ENCODE assay signal across 17 cellular contexts in the genomic region with DNA sequence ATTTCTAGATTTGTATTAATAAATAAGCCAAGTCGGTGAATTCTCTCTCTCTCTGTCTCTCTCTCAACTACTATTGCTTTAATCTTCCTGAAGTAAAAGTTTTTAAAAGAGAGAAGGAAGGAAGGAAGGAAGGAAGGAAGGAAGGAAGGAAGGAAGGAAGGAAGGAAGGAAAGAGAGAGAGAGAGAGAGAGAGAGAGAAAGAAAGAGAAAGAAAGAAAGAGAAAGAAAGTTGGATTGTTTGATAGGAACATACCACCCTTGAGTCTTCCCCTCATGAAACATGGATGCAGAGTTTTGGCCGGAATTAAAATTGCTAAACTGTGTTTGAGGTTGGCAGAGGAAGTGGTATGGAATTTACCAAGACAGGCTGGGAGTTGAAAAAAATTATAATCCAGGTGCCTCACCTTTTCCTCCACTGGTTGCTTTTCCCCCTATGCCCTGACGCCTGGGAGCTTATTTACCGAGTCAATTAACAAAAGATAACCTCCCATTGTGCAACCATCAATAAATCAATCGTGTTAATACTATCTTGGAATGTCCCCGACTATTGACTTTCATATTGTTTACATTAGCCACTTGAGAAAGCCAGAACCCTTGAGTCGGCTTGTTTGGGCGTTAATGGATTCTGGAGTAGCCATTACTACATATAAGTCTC.
A peak's percentile ranks its signal among the peaks of the same experiment; 100 is the strongest.
DNase-seq lines count a peak whose midpoint lies in the region; TF ChIP-seq lines count a peak whose summit lies in the region.
"Had no signal": no experiment of that assay in that cellular context is flagged by ENCODE, and none has a peak within 500 bp of the region (broad histone marks: within the 10 kb centered on the region; RNA-seq: fewer than 3 reads in every experiment).

No MANE protein-coding gene starts in this region.

- intact Hi-C loops in head of caudate nucleus (cut with DNase I): no loop called here

- CTCF ChIA-PET in HEK293 (lab: Yijun Ruan, JAX): no interaction called here

- peak; percentile 92 for DNase-seq in NCI-H187 treated with DMSO at 0.1 percent for 48 hours (lab: John Stamatoyannopoulos, UW)
- no peak for DNase-seq in trophoblast cell
- DNase-seq in head of caudate nucleus: no peak
- no peak for DNase-seq in activated gamma-delta T cell (lab: John Stamatoyannopoulos, UW)
- DNase-seq in NCI-H446 treated with DMSO at 0.1 percent for 48 hours (lab: John Stamatoyannopoulos, UW): no peak
- DNase-seq: activated CD4-positive, alpha-beta T cell treated with anti-CD3 and anti-CD28 coated beads, Interleukin-2, amount 50 U/mL, for 48 hours; activated gamma-delta T cell treated with Interleukin-2 at 50 U/mL for 16 hours; CD8-positive, alpha-beta T cell; DMS79; erythroblast; GOT3; KG1; posterior cingulate gyrus had no signal

- no CpG with 5 or more reads among the region's 8 CpGs for WGBS in trophoblast cell (ENCODE audit: extremely low coverage, insufficient coverage, insufficient read length)

- peak overlapping the region; percentile 89 for H2BK120ac ChIP-seq in trophoblast cell (ENCODE audit: insufficient read depth, low read length, poor library complexity)

- POLR2A ChIA-PET in HEK293 (lab: Yijun Ruan, JAX): no interaction called here

- peak overlapping the region; percentile 95 for H2BK12ac ChIP-seq in trophoblast cell (ENCODE audit: low read length)

- no peaks in the 10 kb centered on the region for H3K79me2 ChIP-seq in trophoblast cell (ENCODE audit: control insufficient read depth, insufficient read depth, low read length, poor library complexity)

- H3K9ac ChIP-seq in iPS-20b (ENCODE audit: low read depth, low read length) (no peak overlapping the region), trophoblast cell (ENCODE audit: low read length) (no peak overlapping the region)

- H4K12ac ChIP-seq in trophoblast cell (ENCODE audit: low read depth, low read length): no peak overlapping the region

- no peak overlapping the region for H4K91ac ChIP-seq in trophoblast cell (ENCODE audit: low read depth, low read length)

- no peak overlapping the region for H3K4me3 ChIP-seq in HEK293 (ENCODE audit: low read depth, low read length)
- H3K4me3 ChIP-seq in iPS-20b (ENCODE audit: low read length): 0 out of 2 replicates have a peak overlapping the region, but pooled peaks have one; percentile 13
- no peak overlapping the region for H3K4me3 ChIP-seq in trophoblast cell (ENCODE audit: low read depth, low read length)
- H3K4me3 ChIP-seq: PC-9, tibial nerve had no signal

- peaks cover 7% of the 10 kb centered on the region for H3K79me1 ChIP-seq in trophoblast cell (ENCODE audit: low read length)

- no peak overlapping the region for H4K8ac ChIP-seq in trophoblast cell (ENCODE audit: low read depth, low read length)

- H3K4ac ChIP-seq in trophoblast cell (ENCODE audit: low read depth, low read length): no peak overlapping the region

- H3K4me1 ChIP-seq in HEK293 (ENCODE audit: control insufficient read depth, insufficient read depth, low read length) (peaks cover 25% of the 10 kb centered on the region), iPS-20b (ENCODE audit: insufficient read depth, low read length) (peaks cover 36% of the 10 kb centered on the region), trophoblast cell (ENCODE audit: control insufficient read depth in 1 of 2, insufficient read depth in 2 of 2, low read length in 2 of 2) (peaks cover 2 to 13% of the 10 kb centered on the region in 2 experiments)

- no peak overlapping the region for H2AFZ ChIP-seq in trophoblast cell (ENCODE audit: insufficient read depth, low read length, poor library complexity)
- H2AFZ ChIP-seq: PC-9 had no signal

- no peak for TF ChIP-seq CTCF in HEK293 (tag by site-specific recombination; IDR thresholded peaks at IDR 0.05)

- H2BK5ac ChIP-seq in trophoblast cell (ENCODE audit: low read depth, low read length, poor library complexity): peak overlapping the region; percentile 75

- H3K23ac ChIP-seq in trophoblast cell (ENCODE audit: low read length): no peak overlapping the region

- H3K27ac ChIP-seq in HEK293 (ENCODE audit: extremely low read depth, low read depth, low read length) (peak overlapping the region; percentile 38), iPS-20b (ENCODE audit: low read length) (no peak overlapping the region), trophoblast cell (ENCODE audit: low read depth, low read length) (peak overlapping the region; percentile 92)
- H3K27ac ChIP-seq: PC-9, tibial nerve had no signal

- no peak overlapping the region for H3K14ac ChIP-seq in trophoblast cell (ENCODE audit: low read length)

- H3K9me3 ChIP-seq in HEK293 (ENCODE audit: control insufficient read depth, insufficient read depth, low read depth, low read length) (no peaks in the 10 kb centered on the region), iPS-20b (ENCODE audit: insufficient read depth, low read depth, low read length) (peaks cover 9% of the 10 kb centered on the region; the same call in 1 of the 2 replicates), trophoblast cell (ENCODE audit: insufficient read depth, low read depth, low read length) (peaks cover 2% of the 10 kb centered on the region)
- H3K9me3 ChIP-seq: tibial nerve had no signal

- H3K27me3 ChIP-seq in iPS-20b (ENCODE audit: insufficient read depth, low read length) (no peaks in the 10 kb centered on the region), trophoblast cell (ENCODE audit: insufficient read depth, low read length) (no peaks in the 10 kb centered on the region)
- H3K27me3 ChIP-seq: tibial nerve had no signal

- H3K18ac ChIP-seq in trophoblast cell (ENCODE audit: low read length): no peak overlapping the region

- H3K36me3 ChIP-seq in HEK293 (ENCODE audit: control insufficient read depth in 2 of 2, insufficient read depth in 1 of 2, low read length in 2 of 2) (no peaks in the 10 kb centered on the region), iPS-20b (ENCODE audit: insufficient read depth, low read depth, low read length) (no peaks in the 10 kb centered on the region), trophoblast cell (ENCODE audit: control insufficient read depth in 1 of 2, insufficient read depth in 2 of 2, low read length in 2 of 2) (peaks cover 2 to 3% of the 10 kb centered on the region in 2 experiments)
- H3K36me3 ChIP-seq: tibial nerve had no signal

- no peak overlapping the region for H2AK5ac ChIP-seq in trophoblast cell (ENCODE audit: low read length)

- peak overlapping the region; percentile 3 for H3K4me2 ChIP-seq in trophoblast cell (ENCODE audit: low read length)
- H3K4me2 ChIP-seq: PC-9 had no signal

TF ChIP-seq in HEK293, 187 proteins besides CTCF, POLR2A, EP300 and RAD21 (continues in another document):
- TF ChIP-seq ZNF600 (tag by site-specific recombination; IDR thresholded peaks at IDR 0.05) (0 out of 2 replicates have a peak, but pooled peaks have one; percentile 25), ZNF341 (tag by site-specific recombination; IDR thresholded peaks at IDR 0.05; ENCODE audit: low read depth) (peak; percentile 24; the same call in 1 of the 2 replicates), TRIM28 (IDR thresholded peaks at IDR 0.05; ENCODE audit: borderline replicate concordance, low read length) (0 out of 2 replicates have a peak, but pooled peaks have one; percentile 10)
- TF ChIP-seq, protein P1, sequence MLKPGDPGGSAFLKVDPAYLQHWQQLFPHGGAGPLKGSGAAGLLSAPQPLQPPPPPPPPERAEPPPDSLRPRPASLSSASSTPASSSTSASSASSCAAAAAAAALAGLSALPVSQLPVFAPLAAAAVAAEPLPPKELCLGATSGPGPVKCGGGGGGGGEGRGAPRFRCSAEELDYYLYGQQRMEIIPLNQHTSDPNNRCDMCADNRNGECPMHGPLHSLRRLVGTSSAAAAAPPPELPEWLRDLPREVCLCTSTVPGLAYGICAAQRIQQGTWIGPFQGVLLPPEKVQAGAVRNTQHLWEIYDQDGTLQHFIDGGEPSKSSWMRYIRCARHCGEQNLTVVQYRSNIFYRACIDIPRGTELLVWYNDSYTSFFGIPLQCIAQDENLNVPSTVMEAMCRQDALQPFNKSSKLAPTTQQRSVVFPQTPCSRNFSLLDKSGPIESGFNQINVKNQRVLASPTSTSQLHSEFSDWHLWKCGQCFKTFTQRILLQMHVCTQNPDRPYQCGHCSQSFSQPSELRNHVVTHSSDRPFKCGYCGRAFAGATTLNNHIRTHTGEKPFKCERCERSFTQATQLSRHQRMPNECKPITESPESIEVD (tag by site-specific recombination; IDR thresholded peaks at IDR 0.05): peak; percentile 71
- TF ChIP-seq, protein P2, sequence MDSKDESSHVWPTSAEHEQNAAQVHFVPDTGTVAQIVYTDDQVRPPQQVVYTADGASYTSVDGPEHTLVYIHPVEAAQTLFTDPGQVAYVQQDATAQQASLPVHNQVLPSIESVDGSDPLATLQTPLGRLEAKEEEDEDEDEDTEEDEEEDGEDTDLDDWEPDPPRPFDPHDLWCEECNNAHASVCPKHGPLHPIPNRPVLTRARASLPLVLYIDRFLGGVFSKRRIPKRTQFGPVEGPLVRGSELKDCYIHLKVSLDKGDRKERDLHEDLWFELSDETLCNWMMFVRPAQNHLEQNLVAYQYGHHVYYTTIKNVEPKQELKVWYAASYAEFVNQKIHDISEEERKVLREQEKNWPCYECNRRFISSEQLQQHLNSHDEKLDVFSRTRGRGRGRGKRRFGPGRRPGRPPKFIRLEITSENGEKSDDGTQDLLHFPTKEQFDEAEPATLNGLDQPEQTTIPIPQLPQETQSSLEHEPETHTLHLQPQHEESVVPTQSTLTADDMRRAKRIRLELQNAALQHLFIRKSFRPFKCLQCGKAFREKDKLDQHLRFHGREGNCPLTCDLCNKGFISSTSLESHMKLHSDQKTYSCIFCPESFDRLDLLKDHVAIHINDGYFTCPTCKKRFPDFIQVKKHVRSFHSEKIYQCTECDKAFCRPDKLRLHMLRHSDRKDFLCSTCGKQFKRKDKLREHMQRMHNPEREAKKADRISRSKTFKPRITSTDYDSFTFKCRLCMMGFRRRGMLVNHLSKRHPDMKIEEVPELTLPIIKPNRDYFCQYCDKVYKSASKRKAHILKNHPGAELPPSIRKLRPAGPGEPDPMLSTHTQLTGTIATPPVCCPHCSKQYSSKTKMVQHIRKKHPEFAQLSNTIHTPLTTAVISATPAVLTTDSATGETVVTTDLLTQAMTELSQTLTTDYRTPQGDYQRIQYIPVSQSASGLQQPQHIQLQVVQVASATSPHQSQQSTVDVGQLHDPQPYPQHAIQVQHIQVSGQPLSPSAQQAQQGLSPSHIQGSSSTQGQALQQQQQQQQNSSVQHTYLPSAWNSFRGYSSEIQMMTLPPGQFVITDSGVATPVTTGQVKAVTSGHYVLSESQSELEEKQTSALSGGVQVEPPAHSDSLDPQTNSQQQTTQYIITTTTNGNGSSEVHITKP (tag by site-specific recombination; IDR thresholded peaks at IDR 0.05): peak; percentile 97
- TF ChIP-seq, protein P3, sequence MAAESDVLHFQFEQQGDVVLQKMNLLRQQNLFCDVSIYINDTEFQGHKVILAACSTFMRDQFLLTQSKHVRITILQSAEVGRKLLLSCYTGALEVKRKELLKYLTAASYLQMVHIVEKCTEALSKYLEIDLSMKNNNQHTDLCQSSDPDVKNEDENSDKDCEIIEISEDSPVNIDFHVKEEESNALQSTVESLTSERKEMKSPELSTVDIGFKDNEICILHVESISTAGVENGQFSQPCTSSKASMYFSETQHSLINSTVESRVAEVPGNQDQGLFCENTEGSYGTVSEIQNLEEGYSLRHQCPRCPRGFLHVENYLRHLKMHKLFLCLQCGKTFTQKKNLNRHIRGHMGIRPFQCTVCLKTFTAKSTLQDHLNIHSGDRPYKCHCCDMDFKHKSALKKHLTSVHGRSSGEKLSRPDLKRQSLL (tag by site-specific recombination; IDR thresholded peaks at IDR 0.05): no peak
